In the genomic region with DNA sequence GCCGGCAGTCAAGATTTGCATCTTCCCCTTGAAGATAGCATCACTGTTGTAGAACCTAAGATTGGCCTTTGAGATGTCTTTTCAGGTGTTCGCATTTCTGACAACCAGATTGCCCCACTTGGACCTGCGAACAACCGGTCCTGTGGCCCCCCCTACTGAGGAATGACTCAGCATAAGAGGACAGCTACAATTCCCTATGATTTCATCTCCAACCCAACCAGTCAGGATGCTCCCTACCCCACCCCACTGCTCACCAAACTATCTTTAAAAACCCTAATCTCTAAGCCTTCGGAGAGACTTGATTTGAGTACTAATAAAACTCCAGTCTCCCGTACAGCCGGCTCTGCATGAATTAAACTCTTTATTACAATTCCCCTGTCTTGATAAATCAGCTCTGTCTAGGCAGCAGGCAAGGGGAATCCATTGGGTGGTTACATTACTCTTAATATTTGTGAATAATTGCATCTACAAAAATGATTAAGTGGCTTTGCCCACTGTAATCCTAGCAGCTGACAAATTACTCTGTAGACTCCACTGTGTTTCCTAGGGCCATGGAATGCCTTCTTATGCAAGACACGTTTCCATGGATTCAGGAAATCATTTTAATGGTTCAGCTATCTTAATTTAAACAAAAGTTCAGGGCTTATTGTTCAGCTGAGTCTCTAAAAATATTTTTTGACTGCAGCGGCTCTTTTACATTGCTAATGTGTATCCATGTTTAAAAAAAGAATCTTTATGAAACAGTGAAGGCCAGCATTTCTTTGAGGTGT, we compare ENCODE assay signal across 14 cellular contexts.
DNase-seq lines count a peak whose midpoint lies in the region; ATAC-seq lines count a peak whose summit lies in the region.
"Had no signal": no experiment of that assay in that cellular context is flagged by ENCODE, and none has a peak within 500 bp of the region (broad histone marks: within the 10 kb centered on the region; RNA-seq: fewer than 3 reads in every experiment).

No MANE protein-coding gene starts in this region.

- peak; percentile 6 for DNase-seq in EL
- peak; percentile 72 for DNase-seq in M059J (ENCODE audit: low read depth)
- peak; percentile 58 for DNase-seq in dermis blood vessel endothelial cell
- DNase-seq in midbrain (lab: John Stamatoyannopoulos, UW), result peak; percentile 12
- no peak for DNase-seq in NCI-H446 treated with DMSO at 0.1 percent for 48 hours (lab: John Stamatoyannopoulos, UW)
- no peak for DNase-seq in kidney glomerular epithelial cell (lab: John Stamatoyannopoulos, UW)
- DNase-seq in LoVo (ENCODE audit: low spot score), result no peak
- DNase-seq: activated CD4-positive, CD25-positive, alpha-beta regulatory T cell treated with anti-CD3 and anti-CD28 coated beads, Interleukin-2, amount 50 U/mL, for 72 hours; body of pancreas; CD4-positive, CD25-positive, alpha-beta regulatory T cell; effector CD8-positive, alpha-beta T cell; mammary epithelial cell; tibial artery had no signal

- no peak for ATAC-seq in HG02798 (IDR thresholded peaks at IDR 0.05; ENCODE audit: poor library complexity, unreplicated experiment)
- ATAC-seq: body of pancreas had no signal

Comparison
In these comparisons a context has a peak if more than half of its experiments do, and no peak if none do; other contexts are left out.
1. DNase-seq: peak in EL (single experiment), M059J (single experiment), dermis blood vessel endothelial cell (single experiment) and midbrain (single experiment); none in NCI-H446 treated with DMSO at 0.1 percent for 48 hours (single experiment), kidney glomerular epithelial cell (single experiment) and LoVo (single experiment).